ENCODE assay signal across 9 cellular contexts in genomic region chr19:7924651-7925170, GRCh38. TPM values are rescaled to one million over a fixed set of nuclear protein-coding genes. Genes with fewer than 3 reads are reported as not detected.
DNase-seq lines count a peak whose midpoint lies in the region; FAIRE-seq and TF ChIP-seq lines count a peak whose summit lies in the region.
"Had no signal": no experiment of that assay in that cellular context is flagged by ENCODE, and none has a peak within 500 bp of the region (broad histone marks: within the 10 kb centered on the region; RNA-seq: fewer than 3 reads in every experiment).

No MANE protein-coding gene starts in this region.

- H2BK12ac ChIP-seq in trophoblast cell (ENCODE audit: low read length), result no peak overlapping the region

- H3K18ac ChIP-seq in trophoblast cell (ENCODE audit: low read length), result peak overlapping the region; percentile 10

- DNase-seq in OCI-LY7 (ENCODE audit: low spot score) (no peak), esophagus squamous epithelium (lab: John Stamatoyannopoulos, UW) (no peak), trophoblast cell (no peak), NCI-H748 treated with DMSO at 0.1 percent for 48 hours (lab: John Stamatoyannopoulos, UW) (no peak), H54 (ENCODE audit: insufficient read length, low spot score) (no peak), DMS114 treated with DMSO at 0.1 percent for 48 hours (lab: John Stamatoyannopoulos, UW; ENCODE audit: unreplicated experiment) (no peak), NCI-H1694 treated with DMSO at 0.1 percent for 48 hours (lab: John Stamatoyannopoulos, UW) (no peak)

- H2AK5ac ChIP-seq in trophoblast cell (ENCODE audit: low read length), result no peak overlapping the region

- CTCF ChIA-PET in OCI-LY7 (lab: Charles Lee; ENCODE audit: unreplicated experiment), result no interaction called here

- no peak overlapping the region for H3K4ac ChIP-seq in trophoblast cell (ENCODE audit: low read depth, low read length)

- H3K4me3 ChIP-seq in BLaER1 treated with 17β-estradiol and CSF1 and Interleukin-3, amounts not matched to agents 10 nM and 100 nM, result peak overlapping the region in 9 of 10 experiments; percentile 54 to 68 (median 60); a peak in 15 of 20 replicates
- H3K4me3 ChIP-seq in OCI-LY7 (ENCODE audit: low read depth, low read length, poor library complexity, severe bottlenecking) (no peak overlapping the region), esophagus squamous epithelium (peak overlapping the region in 3 of 4 donors; percentile 44 to 71 (median 57)), trophoblast cell (ENCODE audit: low read depth, low read length) (no peak overlapping the region)

- H3K9me3 ChIP-seq in BLaER1 treated with 17β-estradiol and CSF1 and Interleukin-3, amounts not matched to agents 10 nM and 100 nM (replicated peaks in 1 of 11), result no peaks in the 10 kb centered on the region
- H3K9me3 ChIP-seq in OCI-LY7 (ENCODE audit: low read length), result no peaks in the 10 kb centered on the region
- H3K9me3 ChIP-seq in esophagus squamous epithelium, result no peaks in the 10 kb centered on the region
- no peaks in the 10 kb centered on the region for H3K9me3 ChIP-seq in trophoblast cell (ENCODE audit: insufficient read depth, low read depth, low read length)

- H3K14ac ChIP-seq in trophoblast cell (ENCODE audit: low read length), result no peak overlapping the region

- H3K9ac ChIP-seq in BLaER1 treated with 17β-estradiol and CSF1 and Interleukin-3, amounts not matched to agents 10 nM and 100 nM, result peak overlapping the region in 6 of 11 experiments; percentile 48 to 78 (median 62); a peak in 6 of 22 replicates
- no peak overlapping the region for H3K9ac ChIP-seq in trophoblast cell (ENCODE audit: low read length)

- H3K79me2 ChIP-seq in OCI-LY7 (ENCODE audit: insufficient read depth, low read depth, low read length), result no peaks in the 10 kb centered on the region
- H3K79me2 ChIP-seq in trophoblast cell (ENCODE audit: control insufficient read depth, insufficient read depth, low read length, poor library complexity), result peaks cover 2% of the 10 kb centered on the region

- peaks cover 0 to 79% (median 73%) of the 10 kb centered on the region in 11 experiments; a peak in 21 of 22 replicates for H4K20me1 ChIP-seq in BLaER1 treated with 17β-estradiol and CSF1 and Interleukin-3, amounts not matched to agents 10 nM and 100 nM
- H4K20me1 ChIP-seq in OCI-LY7 (ENCODE audit: insufficient read depth, low read length), result peaks cover 6% of the 10 kb centered on the region; the same call in 1 of the 2 replicates

- H3K9me2 ChIP-seq in OCI-LY7 (ENCODE audit: insufficient read depth, low read length), result no peaks in the 10 kb centered on the region

- H2BK120ac ChIP-seq in trophoblast cell (ENCODE audit: insufficient read depth, low read length, poor library complexity), result no peak overlapping the region

- no peak for TF ChIP-seq CTCF in OCI-LY7 (conservative IDR thresholded peaks at IDR 0.05; ENCODE audit: low read length)
- TF ChIP-seq CTCF in esophagus squamous epithelium (IDR thresholded peaks at IDR 0.05), result no peak

- H3K4me1 ChIP-seq in BLaER1 treated with 17β-estradiol and CSF1 and Interleukin-3, amounts not matched to agents 10 nM and 100 nM, result peaks cover 37 to 61% (median 53%) of the 10 kb centered on the region in 10 experiments
- H3K4me1 ChIP-seq in OCI-LY7 (ENCODE audit: insufficient read depth, low read length, poor library complexity, severe bottlenecking) (peaks cover 17% of the 10 kb centered on the region), esophagus squamous epithelium (peaks cover 50 to 92% (median 58%) of the 10 kb centered on the region in 3 donors), trophoblast cell (ENCODE audit: control insufficient read depth in 1 of 2, insufficient read depth in 2 of 2, low read length in 2 of 2) (peaks cover 10 to 17% of the 10 kb centered on the region in 2 experiments)

- POLR2A ChIA-PET in OCI-LY7 (lab: Charles Lee), result no interaction called here

- no peak overlapping the region for H3K23ac ChIP-seq in trophoblast cell (ENCODE audit: low read length)

- H4K91ac ChIP-seq in trophoblast cell (ENCODE audit: low read depth, low read length), result no peak overlapping the region

- H3K27ac ChIP-seq in BLaER1 treated with 17β-estradiol and CSF1 and Interleukin-3, amounts not matched to agents 10 nM and 100 nM, result no peak overlapping the region
- no peak overlapping the region for H3K27ac ChIP-seq in OCI-LY7 (ENCODE audit: low read depth, low read length, poor library complexity, severe bottlenecking)
- peak overlapping the region; percentile 44 to 91 (median 72) for H3K27ac ChIP-seq in esophagus squamous epithelium
- no peak overlapping the region for H3K27ac ChIP-seq in trophoblast cell (ENCODE audit: low read depth, low read length)

- H2AFZ ChIP-seq in OCI-LY7 (ENCODE audit: low read length), result no peak overlapping the region
- H2AFZ ChIP-seq in trophoblast cell (ENCODE audit: insufficient read depth, low read length, poor library complexity), result no peak overlapping the region

- peaks cover 13 to 41% (median 28%) of the 10 kb centered on the region in 11 experiments; a peak in 21 of 22 replicates for H3K36me3 ChIP-seq in BLaER1 treated with 17β-estradiol and CSF1 and Interleukin-3, amounts not matched to agents 10 nM and 100 nM
- H3K36me3 ChIP-seq in OCI-LY7 (ENCODE audit: insufficient read depth, low read length) (peaks cover 11% of the 10 kb centered on the region; the same call in 1 of the 2 replicates), esophagus squamous epithelium (peaks cover 0 to 30% (median 11%) of the 10 kb centered on the region in 3 donors), trophoblast cell (ENCODE audit: control insufficient read depth in 1 of 2, insufficient read depth in 2 of 2, low read length in 2 of 2) (peaks cover 24 to 25% of the 10 kb centered on the region in 2 experiments)

- intact Hi-C loops in OCI-LY7 (cut with micrococcal nuclease; ENCODE audit: unreplicated experiment), result loop anchor here (1.0 kb wide), 1 partner anchor 71 kb away; no protein-coding TSS in a partner anchor
- intact Hi-C loops in esophagus squamous epithelium (cut with DNase I), result no loop called here

- peaks cover 4% of the 10 kb centered on the region for H3K79me1 ChIP-seq in trophoblast cell (ENCODE audit: low read length)

- no peak overlapping the region for H4K12ac ChIP-seq in trophoblast cell (ENCODE audit: low read depth, low read length)

- H3K27me3 ChIP-seq in BLaER1 treated with 17β-estradiol and CSF1 and Interleukin-3, amounts not matched to agents 10 nM and 100 nM, result peaks cover 2 to 14% (median 3%) of the 10 kb centered on the region in 11 experiments
- H3K27me3 ChIP-seq in esophagus squamous epithelium, result peaks cover 0 to 19% (median 0%) of the 10 kb centered on the region in 4 donors
- H3K27me3 ChIP-seq in trophoblast cell (ENCODE audit: insufficient read depth, low read length), result no peaks in the 10 kb centered on the region

- no peak for FAIRE-seq in H54 (lab: Jason Lieb, UNC)

- no TSS peak for BruUV-seq in OCI-LY7 (replicated peaks; lab: Mats Ljungman, UMichigan)

- no peak for TF ChIP-seq POLR2A in esophagus squamous epithelium (IDR thresholded peaks at IDR 0.05)
- TF ChIP-seq POLR2A in H54 (IDR thresholded peaks at IDR 0.05; ENCODE audit: low read depth, low read length), result no peak

- H2BK5ac ChIP-seq in trophoblast cell (ENCODE audit: low read depth, low read length, poor library complexity), result no peak overlapping the region

- peak overlapping the region; percentile 21 for H4K8ac ChIP-seq in trophoblast cell (ENCODE audit: low read depth, low read length)

- WGBS in esophagus squamous epithelium, 2 donors, result 19 to 71% methylated on average over 8 to 12 of the region's 34 CpGs
- WGBS in trophoblast cell (ENCODE audit: extremely low coverage, insufficient coverage, insufficient read length), result no CpG with 5 or more reads among the region's 34 CpGs

- H3K4me2 ChIP-seq in BLaER1 treated with 17β-estradiol and CSF1 and Interleukin-3, amounts not matched to agents 10 nM and 100 nM, result peak overlapping the region; percentile 91 to 98 (median 94)
- H3K4me2 ChIP-seq in OCI-LY7 (ENCODE audit: low read length) (peak overlapping the region; percentile 64), trophoblast cell (ENCODE audit: low read length) (peak overlapping the region; percentile 63)

RNA-seq across cellular contexts. Expression of gene CTXN1, which starts 1.2 kb away (rescaled TPM):
- 0.13 TPM in 1 of 2 replicates, not detected in the other for total RNA-seq in OCI-LY7 (2014; rRNA removed; shearing (Covaris generic))
- total RNA-seq in OCI-LY7 (2022) (0.98 and 1.0 TPM in 2 replicates), esophagus squamous epithelium (1 to 10 TPM in 1 of 4 donors, under 1 TPM in 2, not detected in 1; 0.35 to 2.7 (median 0.75) TPM)
- 21.5 and 23.0 TPM in 2 replicates for polyA plus RNA-seq in trophoblast cell (2013)

RNA-seq across cellular contexts. Expression of gene SNAPC2, which starts 4.6 kb away (rescaled TPM):
- total RNA-seq in OCI-LY7 (2014; rRNA removed; shearing (Covaris generic)), result 4.9 and 21.6 TPM in 2 replicates
- total RNA-seq in OCI-LY7 (2022) (6.2 and 8.2 TPM in 2 replicates), esophagus squamous epithelium (10 to 100 TPM in 1 of 4 donors, 1 to 10 TPM in 3; 6.2 to 10.9 (median 6.4) TPM)
- 16.9 and 18.3 TPM in 2 replicates for polyA plus RNA-seq in trophoblast cell (2013)

RNA-seq across cellular contexts. Expression of gene TGFBR3L, which starts 10.1 kb away (rescaled TPM):
- 0.13 TPM in 1 of 2 replicates, not detected in the other for total RNA-seq in OCI-LY7 (2014; rRNA removed; shearing (Covaris generic))
- total RNA-seq in OCI-LY7 (2022) (0.61 and 0.74 TPM in 2 replicates), esophagus squamous epithelium (not detected)
- polyA plus RNA-seq in trophoblast cell (2013), result 0.64 and 0.90 TPM in 2 replicates
- total RNA-seq: H4 had no signal

RNA-seq across cellular contexts. Expression of gene TIMM44, which starts 18.8 kb away (rescaled TPM):
- 86.0 and 89.0 TPM in 2 replicates for total RNA-seq in OCI-LY7 (2014; rRNA removed; shearing (Covaris generic))
- 97.6 and 116 TPM in 2 replicates for total RNA-seq in OCI-LY7 (2022)
- 10 to 100 TPM; 36.4 to 52.6 (median 45.5) TPM for total RNA-seq in esophagus squamous epithelium
- 55.8 and 58.2 TPM in 2 replicates for polyA plus RNA-seq in trophoblast cell (2013)

RNA-seq across cellular contexts. Expression of gene MAP2K7, which starts 21.0 kb away (rescaled TPM):
- total RNA-seq in OCI-LY7 (2014; rRNA removed; shearing (Covaris generic)), result 19.4 and 23.2 TPM in 2 replicates
- total RNA-seq in OCI-LY7 (2022), result 44.5 and 48.1 TPM in 2 replicates
- 10 to 100 TPM in 3 of 4 donors, 1 to 10 TPM in 1; 8.6 to 17.3 (median 13.8) TPM for total RNA-seq in esophagus squamous epithelium
- 32.6 and 34.8 TPM in 2 replicates for polyA plus RNA-seq in trophoblast cell (2013)

Comparison
In these comparisons a context has a peak if more than half of its experiments do, and no peak if none do; other contexts are left out.
1. H3K27ac ChIP-seq: peak in esophagus squamous epithelium (4 of 4); none in BLaER1 treated with 17β-estradiol and CSF1 and Interleukin-3, amounts not matched to agents 10 nM and 100 nM (0 of 11), OCI-LY7 (single experiment) and trophoblast cell (single experiment).
2. H3K4me3 ChIP-seq: peak in BLaER1 treated with 17β-estradiol and CSF1 and Interleukin-3, amounts not matched to agents 10 nM and 100 nM (9 of 10) and esophagus squamous epithelium (3 of 4); none in OCI-LY7 (single experiment) and trophoblast cell (single experiment).
3. Peak in every context shown above with its lines, with median percentiles within 50 percentile points of each other: H3K4me2 ChIP-seq.